Comparison of ENCODE assay signal across 35 cellular contexts in genomic region chr14:23125933-23126524, GRCh38. TPM values are rescaled to one million over a fixed set of nuclear protein-coding genes. Genes with fewer than 3 reads are reported as not detected.
DNase-seq lines count a peak whose midpoint lies in the region; ATAC-seq and TF ChIP-seq lines count a peak whose summit lies in the region.
"Had no signal": no experiment of that assay in that cellular context is flagged by ENCODE, and none has a peak within 500 bp of the region (broad histone marks: within the 10 kb centered on the region; RNA-seq: fewer than 3 reads in every experiment).

No MANE protein-coding gene starts in this region.

- peak overlapping the region; percentile 58 to 72 for H3K27ac ChIP-seq in ascending aorta
- no peak overlapping the region for H3K27ac ChIP-seq in lower lobe of right lung
- H3K27ac ChIP-seq in tibial artery = peak overlapping the region; percentile 48 to 68
- no peak overlapping the region for H3K27ac ChIP-seq in A673 (ENCODE audit: low read depth, low read length, poor library complexity, severe bottlenecking)
- no peak overlapping the region for H3K27ac ChIP-seq in foreskin keratinocyte
- H3K27ac ChIP-seq: right atrium auricular region, SJSA1 had no signal

- H3K4me3 Mint-ChIP-seq in activated naive CD8-positive, alpha-beta T cell = no peak overlapping the region
- H3K4me3 Mint-ChIP-seq in activated naive CD8-positive, alpha-beta T cell treated with anti-CD3 and anti-CD28 coated beads, Interleukin-2, amount 50 U/mL, for 24 hours = no peak overlapping the region
- H3K4me3 Mint-ChIP-seq: activated naive CD8-positive, alpha-beta T cell treated with anti-CD3 and anti-CD28 coated beads for 36 hours; natural killer cell treated with Interleukin-12 subunit alpha and Interleukin-12 subunit beta and Interleukin-15 and Interleukin-18, amount 100 ng/mL, for 72 hours; stimulated activated memory B cell treated with anti-CD40 and anti-IgM and Interleukin-4, amounts not matched to agents 10 μg/mL and 1 μg/mL and 100 μg/mL, for 72 hours had no signal

- peaks cover 2% of the 10 kb centered on the region for H3K36me3 Mint-ChIP-seq in activated naive CD8-positive, alpha-beta T cell
- H3K36me3 Mint-ChIP-seq in activated naive CD8-positive, alpha-beta T cell treated with anti-CD3 and anti-CD28 coated beads, Interleukin-2, amount 50 U/mL, for 24 hours (ENCODE audit: low read depth) = no peaks in the 10 kb centered on the region
- H3K36me3 Mint-ChIP-seq: activated naive CD8-positive, alpha-beta T cell treated with anti-CD3 and anti-CD28 coated beads for 36 hours; natural killer cell treated with Interleukin-12 subunit alpha and Interleukin-12 subunit beta and Interleukin-15 and Interleukin-18, amount 100 ng/mL, for 72 hours; stimulated activated memory B cell treated with anti-CD40 and anti-IgM and Interleukin-4, amounts not matched to agents 10 μg/mL and 1 μg/mL and 100 μg/mL, for 72 hours had no signal

- H3K4me3 ChIP-seq in ascending aorta = no peak overlapping the region
- no peak overlapping the region for H3K4me3 ChIP-seq in lower lobe of right lung
- H3K4me3 ChIP-seq in tibial artery = no peak overlapping the region
- H3K4me3 ChIP-seq in A673 (ENCODE audit: low read depth, low read length, poor library complexity, severe bottlenecking) = no peak overlapping the region
- H3K4me3 ChIP-seq: lung, mucosa of descending colon, ovary, right atrium auricular region, SJSA1 had no signal

- no peak for ATAC-seq in activated naive CD8-positive, alpha-beta T cell treated with anti-CD3 and anti-CD28 coated beads, Interleukin-2, amount 50 U/mL, for 24 hours
- ATAC-seq in lower lobe of right lung (peak; percentile 21 to 36), foreskin keratinocyte (no peak)
- ATAC-seq: mucosa of descending colon; natural killer cell treated with Interleukin-12 subunit alpha and Interleukin-12 subunit beta and Interleukin-15 and Interleukin-18, amount 100 ng/mL, for 72 hours; Panc1; stimulated activated memory B cell treated with anti-CD40 and anti-IgM and Interleukin-4, amounts not matched to agents 10 μg/mL and 1 μg/mL and 100 μg/mL, for 72 hours had no signal

- DNase-seq in activated naive CD8-positive, alpha-beta T cell treated with anti-CD3 and anti-CD28 coated beads, Interleukin-2, amount 50 U/mL, for 24 hours = no peak
- DNase-seq in ascending aorta (ENCODE audit: low spot score in 2 of 2) (no peak), lower lobe of right lung (no peak), tibial artery (no peak), nucleus accumbens (lab: John Stamatoyannopoulos, UW) (no peak), A673 (ENCODE audit: low spot score) (no peak), foreskin keratinocyte (no peak)
- DNase-seq: activated CD4-positive, alpha-beta T cell treated with anti-CD3 and anti-CD28 coated beads, Interleukin-2, amount 50 U/mL, for 4 hours; activated CD4-positive, CD25-positive, alpha-beta regulatory T cell; activated CD8-positive, alpha-beta memory T cell treated with anti-CD3 and anti-CD28 coated beads, Interleukin-2, amount 50 U/mL, for 4 hours; activated naive CD8-positive, alpha-beta T cell treated with anti-CD3 and anti-CD28 coated beads for 36 hours; caudate nucleus; cortex of kidney; DMS53; hypothalamus; mucosa of descending colon; MV-4-11; NCI-H1436 treated with DMSO at 0.1 percent for 48 hours; NCI-H2171 treated with DMSO at 0.1 percent for 48 hours; NCI-H524; stimulated activated CD4-positive, alpha-beta T cell treated with anti-CD3 and anti-CD28 coated beads, Interleukin-4, amount 100 ng/mL, for 4 hours; T-helper 1 cell had no signal

- CTCF ChIA-PET in A673 (lab: Charles Lee) = no interaction called here

- H3K4me1 Mint-ChIP-seq in activated naive CD8-positive, alpha-beta T cell (ENCODE audit: low read depth) = peaks cover 9% of the 10 kb centered on the region
- peaks cover 6% of the 10 kb centered on the region for H3K4me1 Mint-ChIP-seq in activated naive CD8-positive, alpha-beta T cell treated with anti-CD3 and anti-CD28 coated beads, Interleukin-2, amount 50 U/mL, for 24 hours

- intact Hi-C loops in ascending aorta (cut with DNase I) (loop anchor here (2.0 kb wide), 1 partner anchor 17 kb away; no protein-coding TSS in a partner anchor), lower lobe of right lung (cut with DNase I) (no loop called here), tibial artery (cut with DNase I; ENCODE audit: low total_unique reads) (no loop called here), A673 (cut with micrococcal nuclease; ENCODE audit: unreplicated experiment) (loop anchor here (10.0 kb wide), 1 partner anchor 169 kb away; no protein-coding TSS in a partner anchor)

- H3K4me1 ChIP-seq in ascending aorta (peaks cover 6 to 29% of the 10 kb centered on the region in 2 donors), lower lobe of right lung (peaks cover 4% of the 10 kb centered on the region), tibial artery (peaks cover 3 to 44% (median 33%) of the 10 kb centered on the region in 4 donors), A673 (ENCODE audit: insufficient read depth, low read length, poor library complexity, severe bottlenecking) (peaks cover 28% of the 10 kb centered on the region), foreskin keratinocyte (peaks cover 16% of the 10 kb centered on the region)

- H3K27me3 ChIP-seq in ascending aorta (no peaks in the 10 kb centered on the region), lower lobe of right lung (ENCODE audit: low read depth) (no peaks in the 10 kb centered on the region), tibial artery (no peaks in the 10 kb centered on the region), A673 (replicated peaks; ENCODE audit: insufficient read depth, low read depth, low read length, poor library complexity) (no peaks in the 10 kb centered on the region), foreskin keratinocyte (no peaks in the 10 kb centered on the region)
- H3K27me3 ChIP-seq: ovary, right atrium auricular region, SJSA1 had no signal

- BruUV-seq in A673 (replicated peaks; lab: Mats Ljungman, UMichigan) = no TSS peak

- POLR2A ChIA-PET in A673 (lab: Charles Lee; ENCODE audit: low non-redundant PET) = interaction anchor here (0.6 kb wide), 1 partner anchor 54 kb away, joined by 3 read pairs; no protein-coding TSS in a partner anchor

- no peaks in the 10 kb centered on the region for H3K9me3 Mint-ChIP-seq in activated naive CD8-positive, alpha-beta T cell (ENCODE audit: low read depth)
- no peaks in the 10 kb centered on the region for H3K9me3 Mint-ChIP-seq in activated naive CD8-positive, alpha-beta T cell treated with anti-CD3 and anti-CD28 coated beads, Interleukin-2, amount 50 U/mL, for 24 hours
- H3K9me3 Mint-ChIP-seq: activated naive CD8-positive, alpha-beta T cell treated with anti-CD3 and anti-CD28 coated beads for 36 hours; natural killer cell treated with Interleukin-12 subunit alpha and Interleukin-12 subunit beta and Interleukin-15 and Interleukin-18, amount 100 ng/mL, for 72 hours; stimulated activated memory B cell treated with anti-CD40 and anti-IgM and Interleukin-4, amounts not matched to agents 10 μg/mL and 1 μg/mL and 100 μg/mL, for 72 hours had no signal

- H3K27me3 Mint-ChIP-seq in activated naive CD8-positive, alpha-beta T cell = no peaks in the 10 kb centered on the region
- no peaks in the 10 kb centered on the region for H3K27me3 Mint-ChIP-seq in activated naive CD8-positive, alpha-beta T cell treated with anti-CD3 and anti-CD28 coated beads, Interleukin-2, amount 50 U/mL, for 24 hours
- H3K27me3 Mint-ChIP-seq: activated naive CD8-positive, alpha-beta T cell treated with anti-CD3 and anti-CD28 coated beads for 36 hours; stimulated activated memory B cell treated with anti-CD40 and anti-IgM and Interleukin-4, amounts not matched to agents 10 μg/mL and 1 μg/mL and 100 μg/mL, for 72 hours had no signal

- TF ChIP-seq CTCF in ascending aorta (IDR thresholded peaks at IDR 0.05) = no peak
- TF ChIP-seq CTCF in lower lobe of right lung (IDR thresholded peaks at IDR 0.05) = no peak
- no peak for TF ChIP-seq CTCF in tibial artery (IDR thresholded peaks at IDR 0.05)
- TF ChIP-seq CTCF in A673 (conservative IDR thresholded peaks at IDR 0.05; ENCODE audit: low read depth, low read length) = no peak
- no peak for TF ChIP-seq CTCF in foreskin keratinocyte (conservative IDR thresholded peaks at IDR 0.05)

- H3K36me3 ChIP-seq in ascending aorta (peaks cover 35 to 49% of the 10 kb centered on the region in 2 donors), lower lobe of right lung (peaks cover 24% of the 10 kb centered on the region), tibial artery (peaks cover 45 to 52% (median 46%) of the 10 kb centered on the region in 3 donors), A673 (ENCODE audit: insufficient read depth, low read length, poor library complexity, severe bottlenecking) (no peaks in the 10 kb centered on the region)
- H3K36me3 ChIP-seq: ovary, SJSA1 had no signal

- H3K9me3 ChIP-seq in ascending aorta (no peaks in the 10 kb centered on the region), lower lobe of right lung (no peaks in the 10 kb centered on the region), tibial artery (no peaks in the 10 kb centered on the region), A673 (ENCODE audit: low read depth, low read length, poor library complexity, severe bottlenecking) (no peaks in the 10 kb centered on the region)
- H3K9me3 ChIP-seq: mucosa of descending colon, ovary, right atrium auricular region, SJSA1 had no signal

- peak overlapping the region; percentile 34 for H3K27ac Mint-ChIP-seq in activated naive CD8-positive, alpha-beta T cell
- H3K27ac Mint-ChIP-seq in activated naive CD8-positive, alpha-beta T cell treated with anti-CD3 and anti-CD28 coated beads, Interleukin-2, amount 50 U/mL, for 24 hours = no peak overlapping the region
- H3K27ac Mint-ChIP-seq: activated naive CD8-positive, alpha-beta T cell treated with anti-CD3 and anti-CD28 coated beads for 36 hours; natural killer cell treated with Interleukin-12 subunit alpha and Interleukin-12 subunit beta and Interleukin-15 and Interleukin-18, amount 100 ng/mL, for 72 hours had no signal

RNA-seq across cellular contexts. Expression of gene CEBPE, which starts 7.0 kb away (rescaled TPM):
- not detected for total RNA-seq in ascending aorta
- 0.32 TPM for total RNA-seq in lower lobe of right lung
- total RNA-seq in A673 (2021) = not detected in 2 replicates
- not detected in 2 replicates for total RNA-seq in foreskin keratinocyte
- not detected in 2 replicates for polyA plus RNA-seq in foreskin keratinocyte
- total RNA-seq: astrocyte; G401; H1; mucosa of descending colon; natural killer cell treated with Interleukin-12 subunit alpha and Interleukin-12 subunit beta and Interleukin-15 and Interleukin-18, amount 100 ng/mL, for 72 hours; ovary; right atrium auricular region; SJSA1 had no signal
- polyA plus RNA-seq: BJ had no signal

RNA-seq across cellular contexts. Expression of gene CIROP, which starts 21.2 kb away (rescaled TPM):
- total RNA-seq in ascending aorta = not detected
- total RNA-seq in lower lobe of right lung = not detected
- total RNA-seq in A673 (2021) = not detected in 2 replicates
- not detected in 2 replicates for total RNA-seq in foreskin keratinocyte
- polyA plus RNA-seq in foreskin keratinocyte = not detected in 2 replicates
- total RNA-seq: activated naive CD8-positive, alpha-beta T cell treated with anti-CD3 and anti-CD28 coated beads for 36 hours; astrocyte; G401; H1; LHCN-M2; lung; natural killer cell treated with Interleukin-12 subunit alpha and Interleukin-12 subunit beta and Interleukin-15 and Interleukin-18, amount 100 ng/mL, for 72 hours; ovary; right atrium auricular region; SJSA1 had no signal
- polyA plus RNA-seq: lung, ovary had no signal

RNA-seq across cellular contexts. Expression of gene C14orf119, which starts 30.7 kb away (rescaled TPM):
- 2.2 TPM for total RNA-seq in ascending aorta
- 53.3 TPM for total RNA-seq in lower lobe of right lung
- 50.3 and 54.5 TPM in 2 replicates for total RNA-seq in A673 (2021)
- 76.7 and 80.2 TPM in 2 replicates for total RNA-seq in foreskin keratinocyte
- 86.6 and 91.2 TPM in 2 replicates for polyA plus RNA-seq in foreskin keratinocyte

RNA-seq across cellular contexts. Expression of gene ACIN1, which starts 31.1 kb away (rescaled TPM):
- total RNA-seq in ascending aorta = 58.9 TPM
- 163 TPM for total RNA-seq in lower lobe of right lung
- 325 and 339 TPM in 2 replicates for total RNA-seq in A673 (2021)
- 101 and 112 TPM in 2 replicates for total RNA-seq in foreskin keratinocyte
- 74.5 and 82.6 TPM in 2 replicates for polyA plus RNA-seq in foreskin keratinocyte

RNA-seq across cellular contexts. Expression of gene SLC7A8, which starts 57.4 kb away (rescaled TPM):
- total RNA-seq in ascending aorta = 59.9 TPM
- total RNA-seq in lower lobe of right lung = 36.8 TPM
- 18.3 and 24.8 TPM in 2 replicates for total RNA-seq in A673 (2021)
- 73.2 TPM in 2 replicates for total RNA-seq in foreskin keratinocyte
- 52.7 and 56.7 TPM in 2 replicates for polyA plus RNA-seq in foreskin keratinocyte

Comparison
In these comparisons a context has a peak if more than half of its experiments do, and no peak if none do; other contexts are left out.
1. ATAC-seq: peak in lower lobe of right lung (2 of 2); none in activated naive CD8-positive, alpha-beta T cell treated with anti-CD3 and anti-CD28 coated beads, Interleukin-2, amount 50 U/mL, for 24 hours (single experiment) and foreskin keratinocyte (single experiment).
2. H3K27ac ChIP-seq: peak in ascending aorta (2 of 2) and tibial artery (2 of 2); none in lower lobe of right lung (single experiment), A673 (single experiment) and foreskin keratinocyte (single experiment).
3. RNA of gene C14orf119, which starts 30.7 kb away (total RNA-seq): 76.7 to 80.2 TPM in foreskin keratinocyte, 50.3 to 54.5 TPM in A673 and 53.3 TPM in lower lobe of right lung (single experiment); 2.2 TPM in ascending aorta (single experiment); every median in the first group is over 10 times any median in the second.
4. intact Hi-C loops: an anchor here in ascending aorta (2.0 kb wide) and A673 (10.0 kb wide); none called in lower lobe of right lung and tibial artery.